15 cellular contexts compared by ENCODE assay signal in genomic region chr1:85125891-85126290, GRCh38.
DNase-seq lines count a peak whose midpoint lies in the region; TF ChIP-seq lines count a peak whose summit lies in the region.
"Had no signal": no experiment of that assay in that cellular context is flagged by ENCODE, and none has a peak within 500 bp of the region (broad histone marks: within the 10 kb centered on the region; RNA-seq: fewer than 3 reads in every experiment).

No MANE protein-coding gene starts in this region.

- TF ChIP-seq CTCF in endothelial cell (IDR thresholded peaks at IDR 0.05; ENCODE audit: unreplicated experiment) = no peak
- TF ChIP-seq CTCF in osteocyte (IDR thresholded peaks at IDR 0.05) = no peak

- H3K4me3 Mint-ChIP-seq in endothelial cell (ENCODE audit: unreplicated experiment) = no peak overlapping the region
- H3K4me3 Mint-ChIP-seq in osteocyte (ENCODE audit: unreplicated experiment) = no peak overlapping the region
- H3K4me3 Mint-ChIP-seq: CD8-positive, alpha-beta T cell; HFFc6 had no signal

- H3K36me3 Mint-ChIP-seq in endothelial cell (ENCODE audit: low read depth, unreplicated experiment) (no peaks in the 10 kb centered on the region), osteocyte (ENCODE audit: unreplicated experiment) (no peaks in the 10 kb centered on the region)
- H3K36me3 Mint-ChIP-seq: CD8-positive, alpha-beta T cell had no signal

- H3K27ac ChIP-seq in caudate nucleus (ENCODE audit: low read depth, low read length) = no peak overlapping the region
- H3K27ac ChIP-seq: HL-60 had no signal

- peak; percentile 71 for DNase-seq in NCI-H2029 (lab: John Stamatoyannopoulos, UW)
- peak; percentile 50 for DNase-seq in NCI-H2196 (lab: John Stamatoyannopoulos, UW; ENCODE audit: unreplicated experiment)
- no peak for DNase-seq in endothelial cell (ENCODE audit: low spot score)
- no peak for DNase-seq in osteocyte (ENCODE audit: extremely low spot score, unreplicated experiment)
- no peak for DNase-seq in caudate nucleus (lab: John Stamatoyannopoulos, UW)
- DNase-seq in amniotic stem cell (lab: John Stamatoyannopoulos, UW) = no peak
- DNase-seq in ecto neural progenitor cell (ENCODE audit: low spot score) = no peak
- DNase-seq: BE2C; CD8-positive, alpha-beta T cell; HFFc6; KBM-7; NCI-H1105 treated with DMSO at 0.1 percent for 48 hours; NCI-H1930; SIG-M5 had no signal

- peaks cover 1% of the 10 kb centered on the region for H3K27me3 Mint-ChIP-seq in endothelial cell (ENCODE audit: unreplicated experiment)
- no peaks in the 10 kb centered on the region for H3K27me3 Mint-ChIP-seq in osteocyte (ENCODE audit: unreplicated experiment)

- H3K9me3 Mint-ChIP-seq in endothelial cell (ENCODE audit: unreplicated experiment) = no peaks in the 10 kb centered on the region
- no peaks in the 10 kb centered on the region for H3K9me3 Mint-ChIP-seq in osteocyte (ENCODE audit: unreplicated experiment)
- H3K9me3 Mint-ChIP-seq: CD8-positive, alpha-beta T cell; HFFc6 had no signal

- peak overlapping the region; percentile 43 for H3K27ac Mint-ChIP-seq in endothelial cell (ENCODE audit: unreplicated experiment)
- peak overlapping the region; percentile 8 for H3K27ac Mint-ChIP-seq in osteocyte (ENCODE audit: unreplicated experiment)
- H3K27ac Mint-ChIP-seq: CD8-positive, alpha-beta T cell; HFFc6 had no signal

- peaks cover 6% of the 10 kb centered on the region for H3K4me1 Mint-ChIP-seq in endothelial cell (ENCODE audit: unreplicated experiment)
- peaks cover 16% of the 10 kb centered on the region for H3K4me1 Mint-ChIP-seq in osteocyte (ENCODE audit: unreplicated experiment)

Comparison
In these comparisons a context has a peak if more than half of its experiments do, and no peak if none do; other contexts are left out.
1. DNase-seq: peak in NCI-H2029 (single experiment) and NCI-H2196 (single experiment); none in endothelial cell (single experiment), osteocyte (single experiment), caudate nucleus (0 of 61), amniotic stem cell (single experiment) and ecto neural progenitor cell (single experiment).